28 cellular contexts compared by ENCODE assay signal in the genomic region with DNA sequence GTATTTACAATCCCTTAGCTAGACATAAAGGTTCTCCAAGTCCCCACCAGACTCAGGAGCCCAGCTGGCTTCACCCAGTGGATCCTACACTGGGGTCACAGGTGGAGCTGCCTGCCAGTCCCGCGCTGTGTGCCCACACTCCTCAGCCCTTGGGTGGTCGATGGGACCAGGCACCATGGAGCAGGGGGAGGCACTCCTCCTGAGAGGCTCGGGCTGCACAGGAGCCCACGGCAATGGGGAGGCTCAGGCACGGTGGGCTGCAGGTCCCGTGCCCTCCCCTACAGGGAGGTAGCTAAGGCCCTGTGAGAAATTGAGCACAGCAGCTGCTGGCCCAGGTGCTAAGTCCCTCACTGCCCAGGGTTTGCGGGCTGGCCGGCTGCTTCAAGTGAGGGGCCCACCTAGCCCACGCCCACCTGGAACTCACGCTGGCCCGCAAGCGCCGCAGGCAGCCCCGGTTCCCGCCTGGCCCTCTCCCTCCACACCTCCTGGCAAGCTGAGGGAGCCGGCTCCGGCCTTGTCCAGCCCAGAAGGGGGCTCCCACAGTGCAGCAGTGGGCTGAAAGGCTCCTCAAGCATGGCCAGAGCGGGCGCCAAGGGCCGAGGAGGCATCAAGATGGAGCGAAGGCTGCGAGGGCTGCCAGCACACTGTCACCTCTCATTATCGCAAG.
"Had no signal": no experiment of that assay in that cellular context is flagged by ENCODE, and none has a peak within 500 bp of the region (broad histone marks: within the 10 kb centered on the region; RNA-seq: fewer than 3 reads in every experiment).

No MANE protein-coding gene starts in this region.

- H3K4me1 ChIP-seq: heart left ventricle, neural progenitor cell, pancreas, psoas muscle, right lobe of liver, stomach, testis, thyroid gland, transverse colon, upper lobe of right lung had no signal

- H3K9me3 ChIP-seq: pancreas, right lobe of liver, testis, thyroid gland, upper lobe of right lung had no signal

- DNase-seq: glutamatergic neuron; hypothalamus; immature natural killer cell; mesendoderm; naive B cell; natural killer cell; nephron progenitor cell; stimulated activated CD4-positive, alpha-beta T cell treated with anti-CD3 and anti-CD28 coated beads, Interleukin-12 subunit alpha, Interleukin-12 subunit beta, amount 100 ng/mL, for 4 hours; stimulated activated CD4-positive, alpha-beta T cell treated with anti-CD3 and anti-CD28 coated beads, Interleukin-15, amount 100 ng/mL, for 24 hours; stimulated activated CD4-positive, alpha-beta T cell treated with anti-CD3 and anti-CD28 coated beads, Interleukin-2, amount 100 ng/mL, for 24 hours; stimulated activated CD4-positive, alpha-beta T cell treated with anti-CD3 and anti-CD28 coated beads, Interleukin-4, amount 100 ng/mL, for 1 hour; stimulated activated naive B cell treated with anti-CD40 and anti-IgM and Interleukin-4, amounts not matched to agents 10 μg/mL and 1 μg/mL and 100 μg/mL, for 72 hours; stimulated activated naive CD8-positive, alpha-beta T cell treated with anti-CD3 and anti-CD28 coated beads, Interleukin-15, Interleukin-2, amounts not matched to agents 100 U/mL and 50 U/mL, for 24 hours; stomach; testis; thyroid gland; transverse colon; upper lobe of right lung had no signal

- H2AFZ ChIP-seq: neural progenitor cell had no signal

- H3K27ac ChIP-seq: heart left ventricle, neural progenitor cell, pancreas, psoas muscle, right lobe of liver, stomach, testis, thyroid gland, transverse colon, upper lobe of right lung had no signal

- ATAC-seq: heart left ventricle; left lobe of liver; natural killer cell; pancreas; psoas muscle; right lobe of liver; stimulated activated naive B cell treated with anti-CD40 and anti-IgM and Interleukin-4, amounts not matched to agents 10 μg/mL and 1 μg/mL and 100 μg/mL, for 72 hours; stimulated activated naive CD8-positive, alpha-beta T cell treated with anti-CD3 and anti-CD28 coated beads, Interleukin-15, Interleukin-2, amounts not matched to agents 100 U/mL and 50 U/mL, for 24 hours; upper lobe of right lung had no signal

- H3K4me2 ChIP-seq: neural progenitor cell, smooth muscle cell had no signal

- FAIRE-seq: islet of Langerhans, pancreas, urothelium cell line had no signal

- H3K27me3 ChIP-seq: heart left ventricle, neural progenitor cell, pancreas, right lobe of liver, stomach, testis, thyroid gland, transverse colon, upper lobe of right lung had no signal

- H3K4me3 ChIP-seq: heart left ventricle, lung, neural progenitor cell, pancreas, psoas muscle, right lobe of liver, smooth muscle cell, stomach, testis, thyroid gland, transverse colon, upper lobe of right lung had no signal

- H3K36me3 ChIP-seq: neural progenitor cell, right lobe of liver, thyroid gland, upper lobe of right lung had no signal

- H3K9ac ChIP-seq: neural progenitor cell had no signal
